ENCODE assay signal across 9 cellular contexts in genomic region chr14:74240794-74241610, GRCh38. TPM values are rescaled to one million over a fixed set of nuclear protein-coding genes. Genes with fewer than 3 reads are reported as not detected.
A peak's percentile ranks its signal among the peaks of the same experiment; 100 is the strongest.
DNase-seq lines count a peak whose midpoint lies in the region; ATAC-seq and TF ChIP-seq lines count a peak whose summit lies in the region.
"Had no signal": no experiment of that assay in that cellular context is flagged by ENCODE, and none has a peak within 500 bp of the region (broad histone marks: within the 10 kb centered on the region; RNA-seq: fewer than 3 reads in every experiment).

No MANE protein-coding gene starts in this region.

- peak; percentile 23 for ATAC-seq in SK-N-SH treated with all-trans-retinoic acid at 6 μM for 48 hours
- ATAC-seq in HG03159 (IDR thresholded peaks at IDR 0.05; ENCODE audit: unreplicated experiment): no peak
- no peak for ATAC-seq in HG03354 (IDR thresholded peaks at IDR 0.05; ENCODE audit: poor library complexity, severe bottlenecking, unreplicated experiment)

- no peaks in the 10 kb centered on the region for H3K36me3 Mint-ChIP-seq in progenitor cell of endocrine pancreas (ENCODE audit: insufficient read depth)

- no peak overlapping the region for H3K4me3 Mint-ChIP-seq in progenitor cell of endocrine pancreas (ENCODE audit: low read depth)

- H3K27me3 Mint-ChIP-seq in progenitor cell of endocrine pancreas: peaks cover 92% of the 10 kb centered on the region

- H3K4me3 ChIP-seq in fibroblast of the aortic adventitia (ENCODE audit: low read depth, low read length): no peak overlapping the region

- H3K4me1 Mint-ChIP-seq in progenitor cell of endocrine pancreas (ENCODE audit: low read depth): peaks cover 6% of the 10 kb centered on the region

- TF ChIP-seq CTCF in fibroblast of the aortic adventitia (IDR thresholded peaks at IDR 0.05; ENCODE audit: insufficient read depth, low read length) (no peak), progenitor cell of endocrine pancreas (IDR thresholded peaks at IDR 0.05; ENCODE audit: unreplicated experiment) (no peak)

- DNase-seq in ELF-1 (ENCODE audit: low read depth, low spot score): peak; percentile 85
- peak; percentile 7 for DNase-seq in fibroblast of the aortic adventitia (ENCODE audit: low read depth)
- no peak for DNase-seq in progenitor cell of endocrine pancreas (ENCODE audit: low spot score, unreplicated experiment)
- DNase-seq in SKM-1 (lab: John Stamatoyannopoulos, UW; ENCODE audit: unreplicated experiment): no peak
- no peak for DNase-seq in kidney glomerular epithelial cell (lab: John Stamatoyannopoulos, UW)
- DNase-seq: small intestine had no signal

- H3K27ac Mint-ChIP-seq in progenitor cell of endocrine pancreas: peak overlapping the region; percentile 69

- no peaks in the 10 kb centered on the region for H3K9me3 Mint-ChIP-seq in progenitor cell of endocrine pancreas (ENCODE audit: low read depth)

TF ChIP-seq in SK-N-SH treated with all-trans-retinoic acid at 6 μM for 48 hours, 23 proteins besides CTCF, POLR2A, EP300 and RAD21:
- TF ChIP-seq POU6F1 (CRISPR knock-in tag; IDR thresholded peaks at IDR 0.05; ENCODE audit: borderline replicate concordance, low read depth) (no peak), ZNF70 (CRISPR knock-in tag; IDR thresholded peaks at IDR 0.05) (no peak), TOX (CRISPR knock-in tag; IDR thresholded peaks at IDR 0.05; ENCODE audit: borderline replicate concordance) (no peak), BACH2 (CRISPR knock-in tag; IDR thresholded peaks at IDR 0.05; ENCODE audit: borderline replicate concordance) (no peak), ZNF8 (CRISPR knock-in tag; IDR thresholded peaks at IDR 0.05) (no peak), OSR1 (CRISPR knock-in tag; IDR thresholded peaks at IDR 0.05) (no peak), SNAI2 (CRISPR knock-in tag; IDR thresholded peaks at IDR 0.05) (no peak), ISL1 (CRISPR knock-in tag; IDR thresholded peaks at IDR 0.05) (no peak), TCF4 (CRISPR knock-in tag; IDR thresholded peaks at IDR 0.05; ENCODE audit: borderline replicate concordance) (no peak), GLIS3 (CRISPR knock-in tag; IDR thresholded peaks at IDR 0.05) (no peak), ZNF565 (CRISPR knock-in tag; conservative IDR thresholded peaks at IDR 0.05; ENCODE audit: low read depth) (no peak), ZFP30 (CRISPR knock-in tag; IDR thresholded peaks at IDR 0.05) (no peak), ESRRG (CRISPR knock-in tag; IDR thresholded peaks at IDR 0.05) (no peak), CSDC2 (CRISPR knock-in tag; IDR thresholded peaks at IDR 0.05) (no peak), TSHZ2 (CRISPR knock-in tag; IDR thresholded peaks at IDR 0.05) (no peak), ZFP3 (CRISPR knock-in tag; IDR thresholded peaks at IDR 0.05) (no peak), ARNTL (CRISPR knock-in tag; IDR thresholded peaks at IDR 0.05; ENCODE audit: borderline replicate concordance, low read depth) (no peak)
- TF ChIP-seq, protein P1, sequence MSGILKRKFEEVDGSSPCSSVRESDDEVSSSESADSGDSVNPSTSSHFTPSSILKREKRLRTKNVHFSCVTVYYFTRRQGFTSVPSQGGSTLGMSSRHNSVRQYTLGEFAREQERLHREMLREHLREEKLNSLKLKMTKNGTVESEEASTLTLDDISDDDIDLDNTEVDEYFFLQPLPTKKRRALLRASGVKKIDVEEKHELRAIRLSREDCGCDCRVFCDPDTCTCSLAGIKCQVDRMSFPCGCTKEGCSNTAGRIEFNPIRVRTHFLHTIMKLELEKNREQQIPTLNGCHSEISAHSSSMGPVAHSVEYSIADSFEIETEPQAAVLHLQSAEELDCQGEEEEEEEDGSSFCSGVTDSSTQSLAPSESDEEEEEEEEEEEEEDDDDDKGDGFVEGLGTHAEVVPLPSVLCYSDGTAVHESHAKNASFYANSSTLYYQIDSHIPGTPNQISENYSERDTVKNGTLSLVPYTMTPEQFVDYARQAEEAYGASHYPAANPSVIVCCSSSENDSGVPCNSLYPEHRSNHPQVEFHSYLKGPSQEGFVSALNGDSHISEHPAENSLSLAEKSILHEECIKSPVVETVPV (CRISPR knock-in tag; IDR thresholded peaks at IDR 0.05): no peak
- TF ChIP-seq, protein P2, sequence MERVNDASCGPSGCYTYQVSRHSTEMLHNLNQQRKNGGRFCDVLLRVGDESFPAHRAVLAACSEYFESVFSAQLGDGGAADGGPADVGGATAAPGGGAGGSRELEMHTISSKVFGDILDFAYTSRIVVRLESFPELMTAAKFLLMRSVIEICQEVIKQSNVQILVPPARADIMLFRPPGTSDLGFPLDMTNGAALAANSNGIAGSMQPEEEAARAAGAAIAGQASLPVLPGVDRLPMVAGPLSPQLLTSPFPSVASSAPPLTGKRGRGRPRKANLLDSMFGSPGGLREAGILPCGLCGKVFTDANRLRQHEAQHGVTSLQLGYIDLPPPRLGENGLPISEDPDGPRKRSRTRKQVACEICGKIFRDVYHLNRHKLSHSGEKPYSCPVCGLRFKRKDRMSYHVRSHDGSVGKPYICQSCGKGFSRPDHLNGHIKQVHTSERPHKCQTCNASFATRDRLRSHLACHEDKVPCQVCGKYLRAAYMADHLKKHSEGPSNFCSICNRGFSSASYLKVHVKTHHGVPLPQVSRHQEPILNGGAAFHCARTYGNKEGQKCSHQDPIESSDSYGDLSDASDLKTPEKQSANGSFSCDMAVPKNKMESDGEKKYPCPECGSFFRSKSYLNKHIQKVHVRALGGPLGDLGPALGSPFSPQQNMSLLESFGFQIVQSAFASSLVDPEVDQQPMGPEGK (CRISPR knock-in tag; IDR thresholded peaks at IDR 0.05; ENCODE audit: borderline replicate concordance): no peak
TF ChIP-seq in SK-N-SH treated with all-trans-retinoic acid at 6 μM for 48 hours: peak in this region for 0.

RNA-seq across cellular contexts. Expression of gene VSX2, which starts 1.8 kb away (rescaled TPM):
- total RNA-seq in fibroblast of the aortic adventitia (ENCODE audit: low replicate concordance) (not detected in 2 replicates), progenitor cell of endocrine pancreas (not detected in 2 replicates)

Comparison
In these comparisons a context has a peak if more than half of its experiments do, and no peak if none do; other contexts are left out.
1. DNase-seq: peak in ELF-1 (single experiment) and fibroblast of the aortic adventitia (single experiment); none in progenitor cell of endocrine pancreas (single experiment), SKM-1 (single experiment) and kidney glomerular epithelial cell (single experiment).